ENCODE assay signal across 12 cellular contexts in the genomic region with DNA sequence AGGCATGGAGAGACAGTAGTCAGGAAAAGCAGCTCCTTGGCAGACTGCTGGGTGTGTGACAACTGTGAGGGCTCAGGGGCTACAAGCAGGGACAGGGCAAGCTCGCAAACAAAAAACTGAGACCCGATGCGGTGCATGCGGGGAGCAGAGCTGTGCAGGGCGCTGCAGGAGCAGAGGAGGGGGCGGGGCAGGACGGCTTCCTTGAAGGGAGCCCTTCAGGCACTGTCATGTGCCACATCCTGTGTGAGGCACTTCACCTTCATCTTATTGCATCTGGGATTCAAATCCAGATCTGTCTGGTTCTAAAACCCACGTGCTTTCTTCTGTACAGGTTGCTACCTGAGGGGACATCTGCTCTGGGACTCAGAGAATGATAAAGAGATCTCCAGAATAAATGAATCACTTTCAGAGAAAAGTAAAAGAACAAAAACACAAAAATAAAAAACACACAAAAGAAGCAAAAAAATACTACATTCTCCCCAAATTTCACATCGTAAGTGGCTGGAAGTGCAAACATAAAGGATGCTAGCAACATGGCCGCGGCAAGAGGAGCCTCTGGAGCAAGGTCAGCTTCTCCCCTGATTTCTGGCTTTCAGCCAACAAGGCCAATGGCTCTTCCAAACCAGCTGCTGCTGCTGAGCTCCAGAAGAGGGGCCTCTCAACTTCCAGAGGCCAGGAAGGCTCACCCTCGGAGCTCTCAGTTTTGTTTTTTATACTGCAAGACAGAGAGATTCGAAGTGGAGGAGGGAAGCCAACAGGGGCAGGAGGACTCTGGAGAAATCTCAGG. TPM values are rescaled to one million over a fixed set of nuclear protein-coding genes. Genes with fewer than 3 reads are reported as not detected.
DNase-seq lines count a peak whose midpoint lies in the region; ATAC-seq lines count a peak whose summit lies in the region.
"Had no signal": no experiment of that assay in that cellular context is flagged by ENCODE, and none has a peak within 500 bp of the region (broad histone marks: within the 10 kb centered on the region; RNA-seq: fewer than 3 reads in every experiment).

No MANE protein-coding gene starts in this region.

- H3K36me3 Mint-ChIP-seq in activated T-helper 2 cell treated with anti-CD3 and anti-CD28 coated beads, Interferon-gamma antibody, Interleukin-2, Interleukin-4, amounts not matched to agents 10 μg/mL and 5 μg/mL and 100 μg/mL, durations not matched to agents 14 hours and 24 hours and 36 hours (ENCODE audit: low read depth) = no peaks in the 10 kb centered on the region

- H3K27ac Mint-ChIP-seq in activated T-helper 2 cell treated with anti-CD3 and anti-CD28 coated beads, Interferon-gamma antibody, Interleukin-2, Interleukin-4, amounts not matched to agents 10 μg/mL and 5 μg/mL and 100 μg/mL, durations not matched to agents 14 hours and 24 hours and 36 hours = no peak overlapping the region
- H3K27ac Mint-ChIP-seq: dendritic cell treated with granulocyte-macrophage colony-stimulating factor and Interleukin-4, amounts not matched to agents 40 ng/mL and 50 ng/mL, for 4 days had no signal

- DNase-seq in NCI-H1417 (lab: John Stamatoyannopoulos, UW) (peak; percentile 32 to 84 (median 69)), NCI-H1417 treated with DMSO at 0.1 percent for 48 hours (lab: John Stamatoyannopoulos, UW) (no peak), NCI-H82 (lab: John Stamatoyannopoulos, UW) (peak; percentile 92), NCI-H2081 (lab: John Stamatoyannopoulos, UW) (no peak)
- peak; percentile 40 for DNase-seq in activated T-helper 2 cell treated with anti-CD3 and anti-CD28 coated beads, Interferon-gamma antibody, Interleukin-2, Interleukin-4, amounts not matched to agents 10 μg/mL and 5 μg/mL and 100 μg/mL, durations not matched to agents 14 hours and 24 hours and 36 hours (ENCODE audit: low spot score)
- DNase-seq in stimulated activated CD4-positive, alpha-beta T cell treated with anti-CD3 and anti-CD28 coated beads, Interleukin-2, amount 100 ng/mL, for 24 hours = peak; percentile 34 to 57
- DNase-seq: ACHN, mammary epithelial cell, NCI-H1436 treated with DMSO at 0.1 percent for 48 hours had no signal

- intact Hi-C loops in activated T-helper 2 cell treated with anti-CD3 and anti-CD28 coated beads, Interferon-gamma antibody, Interleukin-2, Interleukin-4, amounts not matched to agents 10 μg/mL and 5 μg/mL and 100 μg/mL, durations not matched to agents 14 hours and 24 hours and 36 hours (cut with micrococcal nuclease) = no loop called here

- H3K4me3 Mint-ChIP-seq in activated T-helper 2 cell treated with anti-CD3 and anti-CD28 coated beads, Interferon-gamma antibody, Interleukin-2, Interleukin-4, amounts not matched to agents 10 μg/mL and 5 μg/mL and 100 μg/mL, durations not matched to agents 14 hours and 24 hours and 36 hours (ENCODE audit: low read depth) = no peak overlapping the region
- H3K4me3 Mint-ChIP-seq: dendritic cell treated with granulocyte-macrophage colony-stimulating factor and Interleukin-4, amounts not matched to agents 40 ng/mL and 50 ng/mL, for 4 days had no signal

- H3K9me3 Mint-ChIP-seq in activated T-helper 2 cell treated with anti-CD3 and anti-CD28 coated beads, Interferon-gamma antibody, Interleukin-2, Interleukin-4, amounts not matched to agents 10 μg/mL and 5 μg/mL and 100 μg/mL, durations not matched to agents 14 hours and 24 hours and 36 hours = no peaks in the 10 kb centered on the region
- H3K9me3 Mint-ChIP-seq: dendritic cell treated with granulocyte-macrophage colony-stimulating factor and Interleukin-4, amounts not matched to agents 40 ng/mL and 50 ng/mL, for 4 days had no signal

- no peaks in the 10 kb centered on the region for H3K27me3 Mint-ChIP-seq in activated T-helper 2 cell treated with anti-CD3 and anti-CD28 coated beads, Interferon-gamma antibody, Interleukin-2, Interleukin-4, amounts not matched to agents 10 μg/mL and 5 μg/mL and 100 μg/mL, durations not matched to agents 14 hours and 24 hours and 36 hours (ENCODE audit: low read depth)
- H3K27me3 Mint-ChIP-seq: dendritic cell treated with granulocyte-macrophage colony-stimulating factor and Interleukin-4, amounts not matched to agents 40 ng/mL and 50 ng/mL, for 4 days had no signal

- H3K4me1 Mint-ChIP-seq in activated T-helper 2 cell treated with anti-CD3 and anti-CD28 coated beads, Interferon-gamma antibody, Interleukin-2, Interleukin-4, amounts not matched to agents 10 μg/mL and 5 μg/mL and 100 μg/mL, durations not matched to agents 14 hours and 24 hours and 36 hours (ENCODE audit: low read depth) = peaks cover 17% of the 10 kb centered on the region

- no peak for ATAC-seq in HG03135 (IDR thresholded peaks at IDR 0.05; ENCODE audit: unreplicated experiment)
- ATAC-seq in HG03521 (IDR thresholded peaks at IDR 0.05; ENCODE audit: unreplicated experiment) = no peak

RNA-seq across cellular contexts. Expression of gene LYRM9, which starts 14.2 kb away (rescaled TPM):
- 3.0 and 3.1 TPM in 2 replicates for total RNA-seq in activated T-helper 2 cell treated with anti-CD3 and anti-CD28 coated beads, Interferon-gamma antibody, Interleukin-2, Interleukin-4, amounts not matched to agents 10 μg/mL and 5 μg/mL and 100 μg/mL, durations not matched to agents 14 hours and 24 hours and 36 hours

Comparison
In these comparisons a context has a peak if more than half of its experiments do, and no peak if none do; other contexts are left out.
1. DNase-seq: peak in NCI-H1417 (3 of 3), NCI-H82 (single experiment), activated T-helper 2 cell treated with anti-CD3 and anti-CD28 coated beads, Interferon-gamma antibody, Interleukin-2, Interleukin-4, amounts not matched to agents 10 μg/mL and 5 μg/mL and 100 μg/mL, durations not matched to agents 14 hours and 24 hours and 36 hours (single experiment) and stimulated activated CD4-positive, alpha-beta T cell treated with anti-CD3 and anti-CD28 coated beads, Interleukin-2, amount 100 ng/mL, for 24 hours (2 of 2); none in NCI-H1417 treated with DMSO at 0.1 percent for 48 hours (single experiment) and NCI-H2081 (0 of 2).